2 cellular contexts compared by ENCODE assay signal in the genomic region with DNA sequence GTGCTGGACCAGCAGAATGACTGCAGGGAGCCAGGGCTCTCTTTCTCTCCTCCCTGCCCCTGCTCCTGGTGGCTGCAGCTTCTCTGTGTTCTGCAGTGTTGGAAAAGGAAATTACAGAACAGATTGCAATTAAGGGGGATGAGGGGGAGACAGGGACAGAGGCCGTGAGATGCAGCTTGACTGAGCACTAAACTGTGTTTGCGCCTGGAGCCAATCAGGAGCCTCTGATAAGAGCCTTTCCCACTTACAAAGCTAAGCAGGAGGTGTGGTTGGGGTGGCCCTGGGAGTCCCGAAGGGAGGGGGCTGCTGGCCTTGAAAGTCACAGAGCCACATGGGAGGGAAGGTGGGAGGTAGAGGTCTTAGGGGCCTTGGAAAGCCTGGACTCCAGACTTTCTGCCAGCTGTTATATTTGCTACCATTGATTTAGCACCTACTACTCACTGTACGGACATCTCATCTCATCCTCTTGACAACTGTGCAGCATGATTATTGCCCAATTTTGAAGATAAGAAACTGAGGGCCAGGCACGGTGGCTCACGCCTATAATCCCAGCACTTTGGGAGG.
TF ChIP-seq lines count a peak whose summit lies in the region.

No MANE protein-coding gene starts in this region.

TF ChIP-seq in SK-N-SH, 30 proteins besides CTCF, POLR2A, EP300 and RAD21:
- no peak for TF ChIP-seq GABPA (IDR thresholded peaks at IDR 0.05; ENCODE audit: low read depth)
- TF ChIP-seq TCF12 (IDR thresholded peaks at IDR 0.05): no peak
- no peak for TF ChIP-seq YY1 (IDR thresholded peaks at IDR 0.05; ENCODE audit: low read depth)
- peak; percentile 25 for TF ChIP-seq CHD2 (IDR thresholded peaks at IDR 0.05; ENCODE audit: low read length, partially characterized antibody)
- no peak for TF ChIP-seq FOSL2 (IDR thresholded peaks at IDR 0.05; ENCODE audit: borderline replicate concordance, low read depth)
- TF ChIP-seq TAF1 (IDR thresholded peaks at IDR 0.05; ENCODE audit: borderline replicate concordance, low read depth, low read length): no peak
- TF ChIP-seq MXI1 (IDR thresholded peaks at IDR 0.05; ENCODE audit: low read depth, low read length): peak; percentile 65; the same call in 1 of the 2 replicates
- TF ChIP-seq FOXM1 (IDR thresholded peaks at IDR 0.05; ENCODE audit: low read depth): no peak
- TF ChIP-seq RCOR1 (IDR thresholded peaks at IDR 0.05; ENCODE audit: low read length): peak; percentile 54; the same call in 1 of the 2 replicates
- no peak for TF ChIP-seq REST (IDR thresholded peaks at IDR 0.05; ENCODE audit: low read depth, low read length)
- TF ChIP-seq NRF1 (IDR thresholded peaks at IDR 0.05; ENCODE audit: low read depth, low read length): no peak
- no peak for TF ChIP-seq SIN3A (IDR thresholded peaks at IDR 0.05; ENCODE audit: borderline replicate concordance, low read depth, low read length)
- no peak for TF ChIP-seq USF2 (IDR thresholded peaks at IDR 0.05; ENCODE audit: borderline replicate concordance, low read depth, low read length)
- TF ChIP-seq ZBTB33 (IDR thresholded peaks at IDR 0.05; ENCODE audit: borderline replicate concordance, low read depth): no peak
- peak; percentile 36; the same call in 1 of the 2 replicates for TF ChIP-seq FOXJ3 (CRISPR knock-in tag; IDR thresholded peaks at IDR 0.05)
- TF ChIP-seq JUND (IDR thresholded peaks at IDR 0.05): no peak
- TF ChIP-seq PBX3 (IDR thresholded peaks at IDR 0.05): no peak
- peak; percentile 48; the same call in 1 of the 2 replicates for TF ChIP-seq GATA2 (CRISPR knock-in tag; IDR thresholded peaks at IDR 0.05)

TF ChIP-seq in SK-N-SH treated with all-trans-retinoic acid at 6 μM for 48 hours, 23 proteins besides CTCF, POLR2A, EP300 and RAD21:
- TF ChIP-seq, protein P1, sequence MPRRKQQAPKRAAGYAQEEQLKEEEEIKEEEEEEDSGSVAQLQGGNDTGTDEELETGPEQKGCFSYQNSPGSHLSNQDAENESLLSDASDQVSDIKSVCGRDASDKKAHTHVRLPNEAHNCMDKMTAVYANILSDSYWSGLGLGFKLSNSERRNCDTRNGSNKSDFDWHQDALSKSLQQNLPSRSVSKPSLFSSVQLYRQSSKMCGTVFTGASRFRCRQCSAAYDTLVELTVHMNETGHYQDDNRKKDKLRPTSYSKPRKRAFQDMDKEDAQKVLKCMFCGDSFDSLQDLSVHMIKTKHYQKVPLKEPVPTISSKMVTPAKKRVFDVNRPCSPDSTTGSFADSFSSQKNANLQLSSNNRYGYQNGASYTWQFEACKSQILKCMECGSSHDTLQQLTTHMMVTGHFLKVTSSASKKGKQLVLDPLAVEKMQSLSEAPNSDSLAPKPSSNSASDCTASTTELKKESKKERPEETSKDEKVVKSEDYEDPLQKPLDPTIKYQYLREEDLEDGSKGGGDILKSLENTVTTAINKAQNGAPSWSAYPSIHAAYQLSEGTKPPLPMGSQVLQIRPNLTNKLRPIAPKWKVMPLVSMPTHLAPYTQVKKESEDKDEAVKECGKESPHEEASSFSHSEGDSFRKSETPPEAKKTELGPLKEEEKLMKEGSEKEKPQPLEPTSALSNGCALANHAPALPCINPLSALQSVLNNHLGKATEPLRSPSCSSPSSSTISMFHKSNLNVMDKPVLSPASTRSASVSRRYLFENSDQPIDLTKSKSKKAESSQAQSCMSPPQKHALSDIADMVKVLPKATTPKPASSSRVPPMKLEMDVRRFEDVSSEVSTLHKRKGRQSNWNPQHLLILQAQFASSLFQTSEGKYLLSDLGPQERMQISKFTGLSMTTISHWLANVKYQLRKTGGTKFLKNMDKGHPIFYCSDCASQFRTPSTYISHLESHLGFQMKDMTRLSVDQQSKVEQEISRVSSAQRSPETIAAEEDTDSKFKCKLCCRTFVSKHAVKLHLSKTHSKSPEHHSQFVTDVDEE (CRISPR knock-in tag; IDR thresholded peaks at IDR 0.05): no peak
- no peak for TF ChIP-seq SNAI2 (CRISPR knock-in tag; IDR thresholded peaks at IDR 0.05)
- TF ChIP-seq RARB (CRISPR knock-in tag; IDR thresholded peaks at IDR 0.05): no peak
- no peak for TF ChIP-seq ZNF565 (CRISPR knock-in tag; conservative IDR thresholded peaks at IDR 0.05; ENCODE audit: low read depth)
- no peak for TF ChIP-seq ISL1 (CRISPR knock-in tag; IDR thresholded peaks at IDR 0.05)
- TF ChIP-seq TCF4 (CRISPR knock-in tag; IDR thresholded peaks at IDR 0.05; ENCODE audit: borderline replicate concordance): no peak
- TF ChIP-seq OSR1 (CRISPR knock-in tag; IDR thresholded peaks at IDR 0.05): no peak
- TF ChIP-seq GLIS3 (CRISPR knock-in tag; IDR thresholded peaks at IDR 0.05): no peak
- TF ChIP-seq ARNTL (CRISPR knock-in tag; IDR thresholded peaks at IDR 0.05; ENCODE audit: borderline replicate concordance, low read depth): no peak
- no peak for TF ChIP-seq PPARA (CRISPR knock-in tag; IDR thresholded peaks at IDR 0.05; ENCODE audit: borderline replicate concordance)
- TF ChIP-seq CSDC2 (CRISPR knock-in tag; IDR thresholded peaks at IDR 0.05): no peak
- no peak for TF ChIP-seq ZFP30 (CRISPR knock-in tag; IDR thresholded peaks at IDR 0.05)
- no peak for TF ChIP-seq TOX (CRISPR knock-in tag; IDR thresholded peaks at IDR 0.05; ENCODE audit: borderline replicate concordance)
- no peak for TF ChIP-seq CSRNP3 (CRISPR knock-in tag; IDR thresholded peaks at IDR 0.05)
- TF ChIP-seq BACH2 (CRISPR knock-in tag; IDR thresholded peaks at IDR 0.05; ENCODE audit: borderline replicate concordance): no peak
- no peak for TF ChIP-seq ZNF8 (CRISPR knock-in tag; IDR thresholded peaks at IDR 0.05)
